Comparison of ENCODE assay signal across 9 cellular contexts in the genomic region with DNA sequence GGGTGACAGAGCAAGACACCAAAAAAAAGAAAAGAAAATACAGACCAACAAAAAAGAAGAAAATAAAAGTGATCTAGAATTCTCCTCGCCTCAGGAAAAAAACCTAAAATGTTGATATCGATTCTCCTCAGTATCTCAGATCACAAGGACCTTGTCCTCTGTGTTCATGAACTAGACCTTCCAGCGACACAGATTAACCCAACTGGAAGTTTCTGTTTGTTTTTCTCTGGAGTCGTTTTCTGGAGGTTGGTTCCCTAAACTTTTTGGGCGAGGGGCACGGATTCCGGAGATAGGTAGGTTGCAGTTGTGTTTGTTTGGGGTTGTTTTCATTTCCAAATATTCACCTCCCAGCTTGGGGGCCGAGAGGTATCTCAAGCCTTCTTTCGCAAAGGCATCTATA. TPM values are rescaled to one million over a fixed set of nuclear protein-coding genes. Genes with fewer than 3 reads are reported as not detected.
A peak's percentile ranks its signal among the peaks of the same experiment; 100 is the strongest.
DNase-seq lines count a peak whose midpoint lies in the region; ATAC-seq, FAIRE-seq and TF ChIP-seq lines count a peak whose summit lies in the region.
"Had no signal": no experiment of that assay in that cellular context is flagged by ENCODE, and none has a peak within 500 bp of the region (broad histone marks: within the 10 kb centered on the region; RNA-seq: fewer than 3 reads in every experiment).

No MANE protein-coding gene starts in this region.

- peak overlapping the region; percentile 79 for H2AFZ ChIP-seq in keratinocyte (ENCODE audit: control insufficient read depth, low read length)

- H3K79me2 ChIP-seq in keratinocyte (ENCODE audit: control insufficient read depth, insufficient read depth, low read length), result peaks cover 18% of the 10 kb centered on the region

- TF ChIP-seq POLR2A in stomach (IDR thresholded peaks at IDR 0.05), result no peak

- no peaks in the 10 kb centered on the region for H3K27me3 ChIP-seq in keratinocyte (ENCODE audit: control insufficient read depth, extremely low read depth, insufficient read depth, low read length)
- no peaks in the 10 kb centered on the region for H3K27me3 ChIP-seq in stomach

- H3K36me3 Mint-ChIP-seq in activated CD4-positive, alpha-beta memory T cell treated with anti-CD3 and anti-CD28 coated beads for 36 hours, result peaks cover 30% of the 10 kb centered on the region

- H3K9me3 Mint-ChIP-seq in activated CD4-positive, alpha-beta memory T cell treated with anti-CD3 and anti-CD28 coated beads for 36 hours, result no peaks in the 10 kb centered on the region

- H3K4me3 ChIP-seq in keratinocyte (ENCODE audit: control insufficient read depth in 2 of 3, extremely low read depth in 1 of 3, insufficient read depth in 2 of 3, low read depth in 1 of 3, low read length in 3 of 3) (peak overlapping the region in 2 of 3 experiments; percentile 14 to 87), stomach (peak overlapping the region; percentile 90 to 96 (median 92))

- CTCF ChIA-PET in activated CD4-positive, alpha-beta memory T cell treated with anti-CD3 and anti-CD28 coated beads for 36 hours (lab: Charles Lee), result interaction anchor here (0.7 to 2.3 kb wide), 5 partner anchors 18 to 141 kb away, joined by 3 to 21 read pairs (median 6); no protein-coding TSS in a partner anchor

- H3K4me1 Mint-ChIP-seq in activated CD4-positive, alpha-beta memory T cell treated with anti-CD3 and anti-CD28 coated beads for 36 hours (ENCODE audit: low read depth), result peaks cover 28% of the 10 kb centered on the region

- peak overlapping the region; percentile 94 for H3K4me3 Mint-ChIP-seq in activated CD4-positive, alpha-beta memory T cell treated with anti-CD3 and anti-CD28 coated beads for 36 hours

- peak overlapping the region; percentile 89 for H3K9ac ChIP-seq in keratinocyte (ENCODE audit: control insufficient read depth, extremely low read depth, insufficient read depth, low read length)

- intact Hi-C loops in activated CD4-positive, alpha-beta memory T cell treated with anti-CD3 and anti-CD28 coated beads for 36 hours (cut with micrococcal nuclease), result loop anchor here (1.0 to 2.0 kb wide), 3 partner anchors 19 to 47 kb away; no protein-coding TSS in a partner anchor
- intact Hi-C loops in stomach (cut with DNase I; ENCODE audit: low total_unique reads), result no loop called here

- no peaks in the 10 kb centered on the region for H3K9me1 ChIP-seq in keratinocyte (ENCODE audit: control insufficient read depth, extremely low read depth, insufficient read depth, low read length)

- no peak for FAIRE-seq in keratinocyte (lab: Jason Lieb, UNC)
- FAIRE-seq: islet of Langerhans had no signal

- 11 to 25% (median 21%) methylated on average over 9 of the region's 9 CpGs for WGBS in stomach, 5 donors

- H3K4me2 ChIP-seq in keratinocyte (ENCODE audit: control insufficient read depth, extremely low read depth, insufficient read depth, low read depth, low read length), result peak overlapping the region; percentile 93

- H3K27me3 Mint-ChIP-seq in activated CD4-positive, alpha-beta memory T cell treated with anti-CD3 and anti-CD28 coated beads for 36 hours, result peaks cover 2% of the 10 kb centered on the region

- DNase-seq in NCI-H2227 treated with DMSO at 0.1 percent for 48 hours (lab: John Stamatoyannopoulos, UW), result peak; percentile 46
- DNase-seq in NCI-H2227 (lab: John Stamatoyannopoulos, UW; ENCODE audit: unreplicated experiment), result no peak
- no peak for DNase-seq in activated CD4-positive, alpha-beta memory T cell treated with anti-CD3 and anti-CD28 coated beads for 36 hours
- DNase-seq in keratinocyte (ENCODE audit: low read depth, low spot score), result no peak
- DNase-seq in stomach, result no peak
- DNase-seq in NCI-H1930 (lab: John Stamatoyannopoulos, UW), result no peak
- no peak for DNase-seq in iPS-NIHi11 (ENCODE audit: low spot score)

- ATAC-seq in GM21528 (IDR thresholded peaks at IDR 0.05; ENCODE audit: low FRiP score, unreplicated experiment), result no peak

- TF ChIP-seq CTCF in keratinocyte (optimal IDR thresholded peaks at IDR 0.05 in 1 of 3, IDR thresholded peaks at IDR 0.05 in 1 of 3, conservative IDR thresholded peaks at IDR 0.05 in 1 of 3; ENCODE audit: extremely low read depth in 1 of 3, insufficient read depth in 2 of 3, low read length in 3 of 3), result no peak
- no peak for TF ChIP-seq CTCF in stomach (IDR thresholded peaks at IDR 0.05)

- H3K4me1 ChIP-seq in keratinocyte (ENCODE audit: control insufficient read depth, extremely low read depth, insufficient read depth, low read length) (peaks cover 15% of the 10 kb centered on the region), stomach (peaks cover 6 to 24% (median 18%) of the 10 kb centered on the region in 4 donors)

- H3K27ac Mint-ChIP-seq in activated CD4-positive, alpha-beta memory T cell treated with anti-CD3 and anti-CD28 coated beads for 36 hours, result no peak overlapping the region

- peaks cover 3 to 5% of the 10 kb centered on the region in 2 experiments for H3K36me3 ChIP-seq in keratinocyte (ENCODE audit: control insufficient read depth in 2 of 2, extremely low read depth in 1 of 2, insufficient read depth in 2 of 2, low read length in 2 of 2)
- H3K36me3 ChIP-seq in stomach, result peaks cover 16 to 22% (median 21%) of the 10 kb centered on the region in 4 donors

- no peak for TF ChIP-seq EP300 in stomach (IDR thresholded peaks at IDR 0.05)

- POLR2A ChIA-PET in activated CD4-positive, alpha-beta memory T cell treated with anti-CD3 and anti-CD28 coated beads for 36 hours (lab: Charles Lee), result interaction anchor here (1.1 to 2.9 kb wide), 6 partner anchors 17 to 140 kb away, joined by 4 to 17 read pairs (median 6); partner anchors contain the start of genes PEBP1 and WSB2

- H3K27ac ChIP-seq in keratinocyte (ENCODE audit: control insufficient read depth, insufficient read depth, low read length) (no peak overlapping the region), stomach (peak overlapping the region in 2 of 5 donors; percentile 83 to 84)

- dilution Hi-C loops in keratinocyte (cut with MboI; ENCODE audit: extremely low pct_ligation_motif_present, low sequenced_read_pairs), result no loop called here

- H3K9me3 ChIP-seq in keratinocyte (ENCODE audit: control insufficient read depth, low read depth, low read length) (no peaks in the 10 kb centered on the region), stomach (no peaks in the 10 kb centered on the region)

- no peaks in the 10 kb centered on the region for H4K20me1 ChIP-seq in keratinocyte (ENCODE audit: control insufficient read depth, extremely low read depth, insufficient read depth, low read length)

RNA-seq across cellular contexts. Expression of gene RFC5, which starts 0.6 kb away (rescaled TPM):
- 10 to 100 TPM; 65.8 to 70.8 TPM for total RNA-seq in activated CD4-positive, alpha-beta memory T cell treated with anti-CD3 and anti-CD28 coated beads for 36 hours
- polyA plus RNA-seq in keratinocyte (9.2 to 24.0 TPM (median 21.2 TPM) in 3 replicates), stomach (10 to 100 TPM in 1 of 3 donors, 1 to 10 TPM in 2; 7.1 to 10.7 (median 9.0) TPM)
- polyA plus RNA-seq in keratinocyte (2011; ENCODE audit: low read depth), result 1.9 TPM
- 8.9 and 9.3 TPM in 2 replicates for polyA plus RNA-seq in keratinocyte (2011; cell fraction: cytosol; rRNA removed)
- 8.8 and 11.9 TPM in 2 replicates for polyA plus RNA-seq in keratinocyte (2011; cell fraction: nucleus; rRNA removed)
- 3.6 and 14.2 TPM in 2 replicates for polyA plus RNA-seq in keratinocyte (2012; ENCODE audit: low replicate concordance)
- 7.0 to 21.4 TPM (median 8.8 TPM) in 3 replicates for polyA minus RNA-seq in keratinocyte
- polyA minus RNA-seq in keratinocyte (2011; cell fraction: cytosol; rRNA and poly(A)+ RNA removed), result 8.8 TPM
- polyA minus RNA-seq in keratinocyte (2011; cell fraction: nucleus; rRNA and poly(A)+ RNA removed), result 4.2 and 6.3 TPM in 2 replicates
- total RNA-seq in stomach, result 100 to 1,000 TPM in 1 of 5 donors, 10 to 100 TPM in 2, 1 to 10 TPM in 1, not detected in 1; 1.3 to 238 (median 20.6) TPM

RNA-seq across cellular contexts. Expression of gene WSB2, which starts 45.0 kb away (rescaled TPM):
- total RNA-seq in activated CD4-positive, alpha-beta memory T cell treated with anti-CD3 and anti-CD28 coated beads for 36 hours, result 100 to 1,000 TPM in 1 of 2 experiments, 10 to 100 TPM in 1; 93.2 to 102 TPM
- polyA plus RNA-seq in keratinocyte, result 83.2 to 145 TPM (median 84.0 TPM) in 3 replicates
- 41.1 TPM for polyA plus RNA-seq in keratinocyte (2011; ENCODE audit: low read depth)
- 126 and 127 TPM in 2 replicates for polyA plus RNA-seq in keratinocyte (2011; cell fraction: cytosol; rRNA removed)
- polyA plus RNA-seq in keratinocyte (2011; cell fraction: nucleus; rRNA removed), result 43.2 and 44.1 TPM in 2 replicates
- 46.5 and 80.6 TPM in 2 replicates for polyA plus RNA-seq in keratinocyte (2012; ENCODE audit: low replicate concordance)
- 232 to 330 TPM (median 279 TPM) in 3 replicates for polyA minus RNA-seq in keratinocyte
- polyA minus RNA-seq in keratinocyte (2011; cell fraction: cytosol; rRNA and poly(A)+ RNA removed), result 205 TPM
- polyA minus RNA-seq in keratinocyte (2011; cell fraction: nucleus; rRNA and poly(A)+ RNA removed), result 26.1 and 63.4 TPM in 2 replicates
- 100 to 1,000 TPM in 3 of 5 donors, 10 to 100 TPM in 2; 58.9 to 110 (median 101) TPM for total RNA-seq in stomach
- polyA plus RNA-seq in stomach, result 10 to 100 TPM; 32.4 to 80.1 (median 79.7) TPM

RNA-seq across cellular contexts. Expression of gene KSR2, which starts 47.2 kb away (rescaled TPM):
- total RNA-seq in activated CD4-positive, alpha-beta memory T cell treated with anti-CD3 and anti-CD28 coated beads for 36 hours, result under 1 TPM; 0.12 to 0.45 TPM
- under 0.01 to 0.01 TPM (median 0.01 TPM) in 3 replicates for polyA plus RNA-seq in keratinocyte
- not detected for polyA plus RNA-seq in keratinocyte (2011; ENCODE audit: low read depth)
- polyA plus RNA-seq in keratinocyte (2011; cell fraction: cytosol; rRNA removed), result under 0.01 and 0.01 TPM in 2 replicates
- polyA plus RNA-seq in keratinocyte (2011; cell fraction: nucleus; rRNA removed), result 0.01 and 0.04 TPM in 2 replicates
- polyA plus RNA-seq in keratinocyte (2012; ENCODE audit: low replicate concordance), result 0.01 and 0.16 TPM in 2 replicates
- 0.03 TPM in 2 of 3 replicates, not detected in the other for polyA minus RNA-seq in keratinocyte
- polyA minus RNA-seq in keratinocyte (2011; cell fraction: cytosol; rRNA and poly(A)+ RNA removed), result not detected
- polyA minus RNA-seq in keratinocyte (2011; cell fraction: nucleus; rRNA and poly(A)+ RNA removed), result under 0.01 TPM in 1 of 2 replicates, not detected in the other
- 1 to 10 TPM in 2 of 5 donors, under 1 TPM in 2, not detected in 1; 0.14 to 1.4 (median 0.85) TPM for total RNA-seq in stomach
- under 1 TPM in 2 of 3 donors, not detected in 1; 0.03 to 0.06 TPM for polyA plus RNA-seq in stomach
